Comparison of ENCODE assay signal across 22 cellular contexts in the genomic region with DNA sequence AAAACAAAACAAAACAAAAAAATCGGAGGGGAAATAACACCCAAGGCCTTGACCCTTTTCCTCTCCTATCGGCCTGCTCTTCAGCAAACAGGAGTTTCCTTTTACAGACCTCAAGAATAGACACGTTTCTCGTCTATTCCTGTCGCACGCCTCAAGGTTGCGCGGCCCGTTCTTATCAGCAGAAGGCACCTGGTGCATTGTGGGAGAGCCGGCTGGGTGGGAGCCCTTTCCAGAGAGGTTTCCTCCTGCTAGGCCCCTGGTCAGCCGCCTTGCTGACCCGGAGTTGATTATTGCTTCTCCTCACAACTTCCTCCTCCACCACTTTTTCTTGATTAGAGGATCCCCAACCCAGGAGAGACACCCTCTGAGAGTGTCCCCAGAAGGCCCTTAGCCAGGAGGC.
"Had no signal": no experiment of that assay in that cellular context is flagged by ENCODE, and none has a peak within 500 bp of the region (broad histone marks: within the 10 kb centered on the region; RNA-seq: fewer than 3 reads in every experiment).

No MANE protein-coding gene starts in this region.

- H3K36me3 ChIP-seq: colonic mucosa, sigmoid colon had no signal

- H3K4me1 ChIP-seq: colonic mucosa, psoas muscle had no signal

- H3K36me3 Mint-ChIP-seq: brain, immature natural killer cell, natural killer cell had no signal

- H3K4me3 ChIP-seq: colonic mucosa, psoas muscle, sigmoid colon had no signal

- H3K27ac Mint-ChIP-seq: activated CD4-positive, alpha-beta memory T cell treated with anti-CD3 and anti-CD28 coated beads, Interleukin-2, amount 10 ng/mL, durations not matched to agents 7 days and 5 days; activated naive CD8-positive, alpha-beta T cell; immature natural killer cell; natural killer cell; WTC11 had no signal

- H3K27ac ChIP-seq: colonic mucosa, epithelial cell of prostate, psoas muscle, sigmoid colon had no signal

- H3K9me3 ChIP-seq: colonic mucosa, psoas muscle, sigmoid colon had no signal

- DNase-seq: activated CD4-positive, alpha-beta memory T cell treated with anti-CD3 and anti-CD28 coated beads, Interleukin-2, amount 10 ng/mL, durations not matched to agents 7 days and 5 days; activated CD4-positive, alpha-beta T cell treated with anti-CD3 and anti-CD28 coated beads for 4 hours; activated gamma-delta T cell; activated T-cell treated with anti-CD3 and anti-CD28 coated beads, Interleukin-2, amount 50 U/mL, for 48 hours; amygdala; central memory CD4-positive, alpha-beta T cell; colonic mucosa; effector memory CD4-positive, alpha-beta T cell; head of caudate nucleus; immature natural killer cell; natural killer cell; nucleus accumbens; psoas muscle; sigmoid colon; stimulated activated CD4-positive, alpha-beta T cell treated with anti-CD3 and anti-CD28 coated beads, Interleukin-1b, Interleukin-23, amount 100 ng/mL, for 48 hours; T-helper 1 cell; T1000 had no signal

- H3K27me3 ChIP-seq: colonic mucosa, sigmoid colon had no signal

- ATAC-seq: natural killer cell, psoas muscle, SK-N-SH treated with all-trans-retinoic acid at 6 μM for 48 hours, WTC11 had no signal

- H3K9me3 Mint-ChIP-seq: activated CD4-positive, alpha-beta memory T cell treated with anti-CD3 and anti-CD28 coated beads, Interleukin-2, amount 10 ng/mL, durations not matched to agents 7 days and 5 days; natural killer cell had no signal
